ENCODE assay signal across 15 cellular contexts in genomic region chr11:126058090-126058489, GRCh38. TPM values are rescaled to one million over a fixed set of nuclear protein-coding genes. Genes with fewer than 3 reads are reported as not detected.
DNase-seq lines count a peak whose midpoint lies in the region; FAIRE-seq and TF ChIP-seq lines count a peak whose summit lies in the region.
"Had no signal": no experiment of that assay in that cellular context is flagged by ENCODE, and none has a peak within 500 bp of the region (broad histone marks: within the 10 kb centered on the region; RNA-seq: fewer than 3 reads in every experiment).

No MANE protein-coding gene starts in this region.

- no peak for TF ChIP-seq POLR2A in suprapubic skin (IDR thresholded peaks at IDR 0.05)

- H3K9me3 ChIP-seq in SK-N-MC (ENCODE audit: low read depth, low read length) (no peaks in the 10 kb centered on the region), mesenchymal stem cell (ENCODE audit: control insufficient read depth, low read length) (no peaks in the 10 kb centered on the region), neuron (ENCODE audit: low read length) (no peaks in the 10 kb centered on the region), suprapubic skin (no peaks in the 10 kb centered on the region)

- H3K36me3 ChIP-seq in SK-N-MC (ENCODE audit: insufficient read depth, low read length) (no peaks in the 10 kb centered on the region), mesenchymal stem cell (ENCODE audit: control insufficient read depth in 1 of 2, insufficient read depth in 2 of 2, low read depth in 1 of 2, low read length in 2 of 2) (peaks cover 0 to 13% of the 10 kb centered on the region in 2 experiments), neuron (ENCODE audit: insufficient read depth, low read length) (no peaks in the 10 kb centered on the region), suprapubic skin (no peaks in the 10 kb centered on the region)

- H3K79me1 ChIP-seq in mesenchymal stem cell (replicated peaks; ENCODE audit: low read length, poor library complexity, severe bottlenecking): no peaks in the 10 kb centered on the region

- no peak overlapping the region for H3K4ac ChIP-seq in mesenchymal stem cell (ENCODE audit: low read depth in 1 of 2, low read length in 2 of 2)

- no peak overlapping the region for H3K9ac ChIP-seq in SK-N-MC (ENCODE audit: insufficient read length)
- peak overlapping the region; percentile 92 for H3K9ac ChIP-seq in mesenchymal stem cell (ENCODE audit: low read length)

- no peak overlapping the region for H2BK15ac ChIP-seq in mesenchymal stem cell (ENCODE audit: low read depth, poor library complexity, severe bottlenecking)

- no peak overlapping the region for H2BK5ac ChIP-seq in mesenchymal stem cell (ENCODE audit: low read depth, low read length, poor library complexity, severe bottlenecking)

- H3K27ac ChIP-seq in SK-N-MC: no peak overlapping the region
- H3K27ac ChIP-seq in mesenchymal stem cell (ENCODE audit: low read length, poor library complexity, severe bottlenecking): no peak overlapping the region
- peak overlapping the region; percentile 62 for H3K27ac ChIP-seq in suprapubic skin

- no peak for DNase-seq in SK-N-MC (ENCODE audit: low read depth, low spot score)
- no peak for DNase-seq in mesenchymal stem cell
- DNase-seq in suprapubic skin (ENCODE audit: low spot score in 2 of 2): no peak
- no peak for DNase-seq in NCI-H345 treated with DMSO at 0.1 percent for 48 hours (lab: John Stamatoyannopoulos, UW; ENCODE audit: unreplicated experiment)
- no peak for DNase-seq in activated CD4-positive, alpha-beta T cell treated with anti-CD3 and anti-CD28 coated beads for 1 hour
- DNase-seq in RCC 7860 (ENCODE audit: low spot score): no peak
- DNase-seq in activated gamma-delta T cell (lab: John Stamatoyannopoulos, UW): no peak
- DNase-seq: Calu3, KG1, MM.1S, NCI-H1930, NCI-H2171 treated with DMSO at 0.1 percent for 48 hours, NCI-H510A had no signal

- no peak overlapping the region for H2AK5ac ChIP-seq in mesenchymal stem cell (ENCODE audit: low read length, severe bottlenecking)

- H4K91ac ChIP-seq in mesenchymal stem cell (ENCODE audit: low read length): no peak overlapping the region

- H2AFZ ChIP-seq in mesenchymal stem cell (ENCODE audit: low read depth, low read length) (no peak overlapping the region), neuron (ENCODE audit: low read depth, low read length) (no peak overlapping the region)

- TF ChIP-seq EP300 in suprapubic skin (IDR thresholded peaks at IDR 0.05): no peak

- no peak for TF ChIP-seq CTCF in suprapubic skin (IDR thresholded peaks at IDR 0.05)

- H3K18ac ChIP-seq in mesenchymal stem cell (ENCODE audit: low read depth in 1 of 2, low read length in 2 of 2): no peak overlapping the region

- H3K4me1 ChIP-seq in mesenchymal stem cell (ENCODE audit: control insufficient read depth, insufficient read depth, low read depth, low read length) (peaks cover 5% of the 10 kb centered on the region), neuron (ENCODE audit: insufficient read depth, low read length) (peaks cover 45% of the 10 kb centered on the region), suprapubic skin (peaks cover 58% of the 10 kb centered on the region)

- no peak for FAIRE-seq in RCC 7860 (lab: Jason Lieb, UNC)
- FAIRE-seq: H54 had no signal

- no peak overlapping the region for H3K14ac ChIP-seq in mesenchymal stem cell (ENCODE audit: low read length in 2 of 2)

- H3K23ac ChIP-seq in mesenchymal stem cell (ENCODE audit: low read length in 2 of 2): no peak overlapping the region

- no peak overlapping the region for H3K4me2 ChIP-seq in mesenchymal stem cell (ENCODE audit: low read length, poor library complexity, severe bottlenecking)

- peaks cover 0 to 40% of the 10 kb centered on the region in 2 experiments for H3K27me3 ChIP-seq in mesenchymal stem cell (ENCODE audit: control insufficient read depth in 1 of 2, insufficient read depth in 1 of 2, low read length in 2 of 2)
- no peaks in the 10 kb centered on the region for H3K27me3 ChIP-seq in neuron (ENCODE audit: insufficient read depth, low read length)
- no peaks in the 10 kb centered on the region for H3K27me3 ChIP-seq in suprapubic skin

- H4K8ac ChIP-seq in mesenchymal stem cell (ENCODE audit: low read length): no peak overlapping the region

- H3K4me3 ChIP-seq in SK-N-MC: peak overlapping the region; percentile 76
- peak overlapping the region in 1 of 2 experiments; percentile 84 for H3K4me3 ChIP-seq in mesenchymal stem cell (ENCODE audit: insufficient read depth in 1 of 2, low read depth in 1 of 2, low read length in 2 of 2)
- H3K4me3 ChIP-seq in neuron (ENCODE audit: low read length): peak overlapping the region; percentile 56
- H3K4me3 ChIP-seq in suprapubic skin: peak overlapping the region; percentile 19

- no peak overlapping the region for H2BK12ac ChIP-seq in mesenchymal stem cell (ENCODE audit: low read length in 2 of 2)

- no peak overlapping the region for H2BK120ac ChIP-seq in mesenchymal stem cell (ENCODE audit: low read depth, low read length)

- 83% methylated on average over 4 of the region's 4 CpGs for whole genome bisulfite sequencing in mesenchymal stem cell
- 23% methylated on average over 4 of the region's 4 CpGs for WGBS in suprapubic skin

RNA-seq across cellular contexts. Expression of gene CDON, which starts 4.6 kb away (rescaled TPM):
- polyA plus RNA-seq in mesenchymal stem cell (2013, experiment 1 of 2): 1.3 TPM
- 1.1 TPM for polyA plus RNA-seq in mesenchymal stem cell (2013, experiment 2 of 2)
- total RNA-seq in suprapubic skin: 10 to 100 TPM; 27.6 to 67.4 (median 43.1) TPM
